28 cellular contexts compared by ENCODE assay signal in genomic region chr1:230390371-230390770, GRCh38. TPM values are rescaled to one million over a fixed set of nuclear protein-coding genes. Genes with fewer than 3 reads are reported as not detected.
DNase-seq lines count a peak whose midpoint lies in the region; ATAC-seq, FAIRE-seq and TF ChIP-seq lines count a peak whose summit lies in the region.
"Had no signal": no experiment of that assay in that cellular context is flagged by ENCODE, and none has a peak within 500 bp of the region (broad histone marks: within the 10 kb centered on the region; RNA-seq: fewer than 3 reads in every experiment).

No MANE protein-coding gene starts in this region.

- intact Hi-C loops in cardiac septum (cut with DNase I) (no loop called here), heart left ventricle (cut with DNase I) (no loop called here)

- H3K27ac Mint-ChIP-seq in astrocyte (ENCODE audit: unreplicated experiment) = peak overlapping the region; percentile 66
- H3K27ac Mint-ChIP-seq in endodermal cell = no peak overlapping the region
- peak overlapping the region; percentile 78 for H3K27ac Mint-ChIP-seq in neural crest cell (ENCODE audit: unreplicated experiment)
- H3K27ac Mint-ChIP-seq: B cell; CD14-positive monocyte; CD4-positive, alpha-beta memory T cell; CD4-positive, CD25-positive, alpha-beta regulatory T cell; CD8-positive, alpha-beta memory T cell had no signal

- no peaks in the 10 kb centered on the region for H4K20me1 ChIP-seq in astrocyte (ENCODE audit: insufficient read depth, low read length)

- H3K27me3 Mint-ChIP-seq in astrocyte (ENCODE audit: low read depth, unreplicated experiment) = no peaks in the 10 kb centered on the region
- no peaks in the 10 kb centered on the region for H3K27me3 Mint-ChIP-seq in endodermal cell (ENCODE audit: insufficient read depth)
- H3K27me3 Mint-ChIP-seq in neural crest cell (ENCODE audit: low read depth) = no peaks in the 10 kb centered on the region
- H3K27me3 Mint-ChIP-seq: CD4-positive, CD25-positive, alpha-beta regulatory T cell had no signal

- H3K4me3 ChIP-seq in heart left ventricle (no peak overlapping the region), astrocyte (ENCODE audit: insufficient read depth, low read depth, low read length) (no peak overlapping the region), endodermal cell (ENCODE audit: low read length) (no peak overlapping the region)
- H3K4me3 ChIP-seq: A549, GM12878 had no signal

- TF ChIP-seq POLR2A in heart left ventricle (IDR thresholded peaks at IDR 0.05) = no peak

- WGBS in heart left ventricle, 4 donors = 73 to 96% (median 87%) methylated on average over 2 of the region's 2 CpGs
- 87% methylated on average over 2 of the region's 2 CpGs; no CpG with 5 or more reads in 1 of the 2 experiments for WGBS in endodermal cell (ENCODE audit: insufficient coverage in 1 of 2, insufficient read length in 1 of 2), 2 experiments

- H2AFZ ChIP-seq in astrocyte (ENCODE audit: low read depth, low read length) = no peak overlapping the region

- peaks cover 4% of the 10 kb centered on the region for H3K9me3 Mint-ChIP-seq in astrocyte (ENCODE audit: unreplicated experiment)
- H3K9me3 Mint-ChIP-seq in endodermal cell = no peaks in the 10 kb centered on the region
- peaks cover 4% of the 10 kb centered on the region for H3K9me3 Mint-ChIP-seq in neural crest cell

- H3K4me3 Mint-ChIP-seq in astrocyte (ENCODE audit: unreplicated experiment) (no peak overlapping the region), endodermal cell (no peak overlapping the region), neural crest cell (no peak overlapping the region)
- H3K4me3 Mint-ChIP-seq: B cell; CD14-positive monocyte; CD4-positive, alpha-beta memory T cell; CD4-positive, CD25-positive, alpha-beta regulatory T cell; CD8-positive, alpha-beta memory T cell had no signal

- H3K36me3 ChIP-seq in heart left ventricle = no peaks in the 10 kb centered on the region
- no peaks in the 10 kb centered on the region for H3K36me3 ChIP-seq in astrocyte (ENCODE audit: insufficient read depth, low read length)
- no peaks in the 10 kb centered on the region for H3K36me3 ChIP-seq in endodermal cell (ENCODE audit: control insufficient read depth, insufficient read depth, low read length)

- H3K27me3 ChIP-seq in heart left ventricle (peaks cover 0 to 4% (median 0%) of the 10 kb centered on the region in 9 donors), astrocyte (ENCODE audit: insufficient read depth, low read length) (no peaks in the 10 kb centered on the region), endodermal cell (ENCODE audit: control insufficient read depth, insufficient read depth, low read length, poor library complexity, severe bottlenecking) (no peaks in the 10 kb centered on the region)

- no peak overlapping the region for H3K4me2 ChIP-seq in astrocyte (ENCODE audit: low read length)
- H3K4me2 ChIP-seq: A549 had no signal

- H3K36me3 Mint-ChIP-seq in astrocyte (ENCODE audit: low read depth, unreplicated experiment) (peaks cover 9% of the 10 kb centered on the region), endodermal cell (ENCODE audit: low read depth) (no peaks in the 10 kb centered on the region), neural crest cell (ENCODE audit: low read depth) (peaks cover 4% of the 10 kb centered on the region)
- H3K36me3 Mint-ChIP-seq: CD14-positive monocyte; CD4-positive, alpha-beta memory T cell; CD4-positive, CD25-positive, alpha-beta regulatory T cell; CD8-positive, alpha-beta memory T cell had no signal

- no peaks in the 10 kb centered on the region for H3K9me3 ChIP-seq in heart left ventricle
- H3K9me3 ChIP-seq in astrocyte (ENCODE audit: insufficient read depth, low read depth, low read length) = no peaks in the 10 kb centered on the region
- no peaks in the 10 kb centered on the region for H3K9me3 ChIP-seq in endodermal cell (ENCODE audit: control insufficient read depth, low read length)
- H3K9me3 ChIP-seq: A549 had no signal

- no peak overlapping the region for H3K27ac ChIP-seq in heart left ventricle
- no peak overlapping the region for H3K27ac ChIP-seq in astrocyte (ENCODE audit: low read depth, low read length)
- H3K27ac ChIP-seq in endodermal cell (ENCODE audit: low read depth, low read length) = no peak overlapping the region
- H3K27ac ChIP-seq: 22Rv1, A549 had no signal

- H3K4me1 Mint-ChIP-seq in astrocyte (ENCODE audit: low read depth, unreplicated experiment) = peaks cover 15% of the 10 kb centered on the region
- H3K4me1 Mint-ChIP-seq in endodermal cell = peaks cover 15% of the 10 kb centered on the region
- peaks cover 34% of the 10 kb centered on the region for H3K4me1 Mint-ChIP-seq in neural crest cell
- H3K4me1 Mint-ChIP-seq: B cell; CD14-positive monocyte; CD4-positive, alpha-beta memory T cell; CD4-positive, CD25-positive, alpha-beta regulatory T cell; CD8-positive, alpha-beta memory T cell had no signal

- H3K4me1 ChIP-seq in heart left ventricle = peaks cover 0 to 20% (median 8%) of the 10 kb centered on the region in 12 donors
- H3K4me1 ChIP-seq in astrocyte (ENCODE audit: insufficient read depth, low read length) = no peaks in the 10 kb centered on the region
- no peaks in the 10 kb centered on the region for H3K4me1 ChIP-seq in endodermal cell (ENCODE audit: control insufficient read depth, insufficient read depth, low read length)
- H3K4me1 ChIP-seq: A549 had no signal

- TF ChIP-seq CTCF in heart left ventricle (IDR thresholded peaks at IDR 0.05) (no peak), astrocyte (IDR thresholded peaks at IDR 0.05; ENCODE audit: insufficient read depth, low read depth, low read length) (no peak), endodermal cell (conservative IDR thresholded peaks at IDR 0.05) (no peak), neural crest cell (conservative IDR thresholded peaks at IDR 0.05) (no peak)

- FAIRE-seq in astrocyte (lab: Jason Lieb, UNC) = no peak
- FAIRE-seq: A549, GM12878, GM12892, GM18507 had no signal

- H3K9ac ChIP-seq in astrocyte (ENCODE audit: low read length) (no peak overlapping the region), endodermal cell (ENCODE audit: extremely low read depth, low read length, poor library complexity, severe bottlenecking) (no peak overlapping the region)

- ATAC-seq in heart left ventricle = no peak
- ATAC-seq in HG02852 (IDR thresholded peaks at IDR 0.05; ENCODE audit: unreplicated experiment) = no peak
- ATAC-seq: A549, GM12878 had no signal

- H3K79me2 ChIP-seq in astrocyte (ENCODE audit: insufficient read depth, low read length) = no peaks in the 10 kb centered on the region

- DNase-seq in cardiac septum (ENCODE audit: low spot score) = peak; percentile 38
- DNase-seq in heart left ventricle = no peak
- no peak for DNase-seq in astrocyte (ENCODE audit: low read depth)
- DNase-seq in endodermal cell = peak; percentile 15
- DNase-seq in neural crest cell (ENCODE audit: low read depth, low spot score) = no peak
- DNase-seq in NCI-H1694 (lab: John Stamatoyannopoulos, UW) = no peak
- no peak for DNase-seq in cerebellum (ENCODE audit: low spot score)
- DNase-seq: AML-193; C1 segment of cervical spinal cord; CD4-positive, alpha-beta memory T cell; CD4-positive, CD25-positive, alpha-beta regulatory T cell; CD8-positive, alpha-beta memory T cell; COR-L47; DMS 273 treated with DMSO at 0.1 percent for 48 hours; DMS153; DMS53; DMS79; DND-41; EL; GDM1 had no signal

RNA-seq across cellular contexts. Expression of gene PGBD5, which starts 35.8 kb away (rescaled TPM):
- total RNA-seq in cardiac septum (14.0 TPM), heart left ventricle (10 to 100 TPM in 2 of 9 donors, 1 to 10 TPM in 7; 2.8 to 16.1 (median 7.0) TPM), astrocyte (14.7 and 22.4 TPM in 2 replicates), endodermal cell (1 to 10 TPM; 1.3 to 4.6 TPM), neural crest cell (16.3 and 19.7 TPM in 2 replicates), cerebellum (21.4 TPM)
- polyA plus RNA-seq in heart left ventricle = 1 to 10 TPM; 1.3 to 2.0 TPM
- 5.8 TPM for polyA plus RNA-seq in endodermal cell (2013, experiment 1 of 2)
- polyA plus RNA-seq in endodermal cell (2013, experiment 2 of 2) = 4.1 TPM
- total RNA-seq: B cell; CD4-positive, alpha-beta memory T cell; CD4-positive, CD25-positive, alpha-beta regulatory T cell; CD8-positive, alpha-beta memory T cell had no signal
- polyA plus RNA-seq: CD14-positive monocyte; CD4-positive, alpha-beta memory T cell; CD4-positive, CD25-positive, alpha-beta regulatory T cell; CD8-positive, alpha-beta memory T cell; GM12878 had no signal

Comparison
In these comparisons a context has a peak if more than half of its experiments do, and no peak if none do; other contexts are left out.
1. DNase-seq: peak in cardiac septum (single experiment) and endodermal cell (single experiment); none in heart left ventricle (0 of 5), astrocyte (single experiment), neural crest cell (single experiment), NCI-H1694 (single experiment) and cerebellum (single experiment).